In genomic region chr9:36877239-36877638, GRCh38 we compare ENCODE assay signal across 30 cellular contexts.
DNase-seq lines count a peak whose midpoint lies in the region; ATAC-seq and TF ChIP-seq lines count a peak whose summit lies in the region.
"Had no signal": no experiment of that assay in that cellular context is flagged by ENCODE, and none has a peak within 500 bp of the region (broad histone marks: within the 10 kb centered on the region; RNA-seq: fewer than 3 reads in every experiment).

No MANE protein-coding gene starts in this region.

- H3K27ac ChIP-seq in CD8-positive, alpha-beta T cell (ENCODE audit: low read depth, low read length), result no peak overlapping the region
- H3K27ac ChIP-seq: brain microvascular endothelial cell, dorsolateral prefrontal cortex, ovary, skin epidermis, tibial nerve had no signal

- no peak for TF ChIP-seq CTCF in CD8-positive, alpha-beta T cell (IDR thresholded peaks at IDR 0.05)

- H3K27me3 ChIP-seq in CD8-positive, alpha-beta T cell (ENCODE audit: insufficient read depth, low read length), result no peaks in the 10 kb centered on the region
- H3K27me3 ChIP-seq: ovary had no signal

- peaks cover 65% of the 10 kb centered on the region for H3K36me3 Mint-ChIP-seq in stimulated activated memory B cell treated with anti-CD40 and anti-IgM and Interleukin-4, amounts not matched to agents 10 μg/mL and 1 μg/mL and 100 μg/mL, for 72 hours
- no peaks in the 10 kb centered on the region for H3K36me3 Mint-ChIP-seq in CD8-positive, alpha-beta T cell
- H3K36me3 Mint-ChIP-seq in immature natural killer cell, result no peaks in the 10 kb centered on the region
- H3K36me3 Mint-ChIP-seq: CD4-positive, CD25-positive, alpha-beta regulatory T cell had no signal

- H3K36me3 ChIP-seq in CD8-positive, alpha-beta T cell (ENCODE audit: insufficient read depth, low read length), result no peaks in the 10 kb centered on the region
- H3K36me3 ChIP-seq: brain microvascular endothelial cell, ovary, tibial nerve had no signal

- peak overlapping the region; percentile 79 for H3K27ac Mint-ChIP-seq in stimulated activated memory B cell treated with anti-CD40 and anti-IgM and Interleukin-4, amounts not matched to agents 10 μg/mL and 1 μg/mL and 100 μg/mL, for 72 hours
- no peak overlapping the region for H3K27ac Mint-ChIP-seq in CD8-positive, alpha-beta T cell
- H3K27ac Mint-ChIP-seq in immature natural killer cell, result no peak overlapping the region
- H3K27ac Mint-ChIP-seq: activated naive CD4-positive, alpha-beta T cell treated with anti-CD3 and anti-CD28 coated beads for 36 hours; activated T-helper 1 cell treated with anti-CD3 and anti-CD28 coated beads, Interleukin-12 subunit alpha, Interleukin-12 subunit beta, Interleukin-2, Interleukin-4 antibody, amounts not matched to agents 30 ng/mL and 10 ng/mL and 1 ng/mL, durations not matched to agents 14 hours and 24 hours and 36 hours; CD4-positive, CD25-positive, alpha-beta regulatory T cell; H9 had no signal

- ATAC-seq in GM21786 (IDR thresholded peaks at IDR 0.05; ENCODE audit: unreplicated experiment), result peak; percentile 36
- peak; percentile 58 for ATAC-seq in stimulated activated memory B cell treated with anti-CD40 and anti-IgM and Interleukin-4, amounts not matched to agents 10 μg/mL and 1 μg/mL and 100 μg/mL, for 72 hours
- ATAC-seq in CD8-positive, alpha-beta T cell, result no peak
- ATAC-seq: left ventricle myocardium superior had no signal

- CTCF ChIA-PET in CD8-positive, alpha-beta T cell (lab: Charles Lee), result no interaction called here

- POLR2A ChIA-PET in CD8-positive, alpha-beta T cell (lab: Charles Lee), result no interaction called here

- H3K27me3 Mint-ChIP-seq in stimulated activated memory B cell treated with anti-CD40 and anti-IgM and Interleukin-4, amounts not matched to agents 10 μg/mL and 1 μg/mL and 100 μg/mL, for 72 hours, result no peaks in the 10 kb centered on the region
- H3K27me3 Mint-ChIP-seq in CD8-positive, alpha-beta T cell (ENCODE audit: low read depth), result peaks cover 8% of the 10 kb centered on the region
- H3K27me3 Mint-ChIP-seq in immature natural killer cell (ENCODE audit: low read depth in 3 of 3), result peaks cover 3 to 9% (median 4%) of the 10 kb centered on the region in 3 donors
- H3K27me3 Mint-ChIP-seq: CD4-positive, CD25-positive, alpha-beta regulatory T cell had no signal

- H3K4me3 Mint-ChIP-seq in stimulated activated memory B cell treated with anti-CD40 and anti-IgM and Interleukin-4, amounts not matched to agents 10 μg/mL and 1 μg/mL and 100 μg/mL, for 72 hours, result peak overlapping the region; percentile 27
- H3K4me3 Mint-ChIP-seq in CD8-positive, alpha-beta T cell, result no peak overlapping the region
- H3K4me3 Mint-ChIP-seq in immature natural killer cell, result no peak overlapping the region
- H3K4me3 Mint-ChIP-seq: activated naive CD4-positive, alpha-beta T cell treated with anti-CD3 and anti-CD28 coated beads for 36 hours; activated T-helper 1 cell treated with anti-CD3 and anti-CD28 coated beads, Interleukin-12 subunit alpha, Interleukin-12 subunit beta, Interleukin-2, Interleukin-4 antibody, amounts not matched to agents 30 ng/mL and 10 ng/mL and 1 ng/mL, durations not matched to agents 14 hours and 24 hours and 36 hours; CD4-positive, CD25-positive, alpha-beta regulatory T cell; H9 had no signal

- no peaks in the 10 kb centered on the region for H3K9me3 Mint-ChIP-seq in stimulated activated memory B cell treated with anti-CD40 and anti-IgM and Interleukin-4, amounts not matched to agents 10 μg/mL and 1 μg/mL and 100 μg/mL, for 72 hours
- H3K9me3 Mint-ChIP-seq in CD8-positive, alpha-beta T cell, result no peaks in the 10 kb centered on the region
- H3K9me3 Mint-ChIP-seq in immature natural killer cell, result no peaks in the 10 kb centered on the region
- H3K9me3 Mint-ChIP-seq: activated naive CD4-positive, alpha-beta T cell treated with anti-CD3 and anti-CD28 coated beads for 36 hours; activated T-helper 1 cell treated with anti-CD3 and anti-CD28 coated beads, Interleukin-12 subunit alpha, Interleukin-12 subunit beta, Interleukin-2, Interleukin-4 antibody, amounts not matched to agents 30 ng/mL and 10 ng/mL and 1 ng/mL, durations not matched to agents 14 hours and 24 hours and 36 hours; CD4-positive, CD25-positive, alpha-beta regulatory T cell had no signal

- intact Hi-C loops in CD8-positive, alpha-beta T cell (cut with DNase I, micrococcal nuclease), result no loop called here

- H3K4me1 ChIP-seq in CD8-positive, alpha-beta T cell (ENCODE audit: insufficient read depth, low read length), result no peaks in the 10 kb centered on the region
- H3K4me1 ChIP-seq: tibial nerve had no signal

- H3K4me1 Mint-ChIP-seq in stimulated activated memory B cell treated with anti-CD40 and anti-IgM and Interleukin-4, amounts not matched to agents 10 μg/mL and 1 μg/mL and 100 μg/mL, for 72 hours, result peaks cover 89% of the 10 kb centered on the region
- H3K4me1 Mint-ChIP-seq in CD8-positive, alpha-beta T cell (ENCODE audit: low read depth), result no peaks in the 10 kb centered on the region
- no peaks in the 10 kb centered on the region for H3K4me1 Mint-ChIP-seq in immature natural killer cell

- H3K4me3 ChIP-seq in CD8-positive, alpha-beta T cell (ENCODE audit: low read depth, low read length), result no peak overlapping the region
- H3K4me3 ChIP-seq: dorsolateral prefrontal cortex, ovary, skin epidermis, tibial nerve had no signal

- H3K9me3 ChIP-seq in CD8-positive, alpha-beta T cell (ENCODE audit: low read length), result no peaks in the 10 kb centered on the region
- H3K9me3 ChIP-seq: ovary, tibial nerve had no signal

- DNase-seq in SIG-M5 treated with dmso at 0.1 percent for 504 hours (lab: John Stamatoyannopoulos, UW; ENCODE audit: unreplicated experiment) (peak; percentile 31), SIG-M5 (lab: John Stamatoyannopoulos, UW) (no peak), RPMI8226 (peak; percentile 19), immature natural killer cell (no peak), NCI-H748 (lab: John Stamatoyannopoulos, UW; ENCODE audit: unreplicated experiment) (no peak)
- DNase-seq in CD8-positive, alpha-beta T cell, result no peak
- DNase-seq: 8988T; activated CD4-positive, alpha-beta T cell treated with anti-CD3 and anti-CD28 coated beads, Interleukin-2, amount 50 U/mL, for 48 hours; activated CD8-positive, alpha-beta memory T cell treated with anti-CD3 and anti-CD28 coated beads, Interleukin-2, amount 50 U/mL, for 4 hours; activated naive CD4-positive, alpha-beta T cell treated with anti-CD3 and anti-CD28 coated beads for 36 hours; brain microvascular endothelial cell; CD4-positive, CD25-positive, alpha-beta regulatory T cell; H9; KBM-7; left ventricle myocardium superior; MM.1S; NCI-H1436 treated with DMSO at 0.1 percent for 48 hours; NCI-H2107; NCI-H446; ovary; retina; Right ventricle myocardium superior; stimulated activated CD4-positive, alpha-beta T cell treated with anti-CD3 and anti-CD28 coated beads, Interleukin-1b, Interleukin-23, amount 100 ng/mL, for 48 hours; stimulated activated CD8-positive, alpha-beta memory T cell treated with anti-CD3 and anti-CD28 coated beads, Interleukin-4, amount 100 ng/mL, for 48 hours had no signal

Comparison
In these comparisons a context has a peak if more than half of its experiments do, and no peak if none do; other contexts are left out.
1. DNase-seq: peak in SIG-M5 treated with dmso at 0.1 percent for 504 hours (single experiment) and RPMI8226 (single experiment); none in SIG-M5 (single experiment), CD8-positive, alpha-beta T cell (0 of 7), immature natural killer cell (0 of 3) and NCI-H748 (single experiment).